In genomic region chr17:48893646-48894508, GRCh38 we compare ENCODE assay signal across 10 cellular contexts. TPM values are rescaled to one million over a fixed set of nuclear protein-coding genes. Genes with fewer than 3 reads are reported as not detected.
DNase-seq lines count a peak whose midpoint lies in the region; ATAC-seq and TF ChIP-seq lines count a peak whose summit lies in the region.
"Had no signal": no experiment of that assay in that cellular context is flagged by ENCODE, and none has a peak within 500 bp of the region (broad histone marks: within the 10 kb centered on the region; RNA-seq: fewer than 3 reads in every experiment).

No MANE protein-coding gene starts in this region.

- no peak for TF ChIP-seq CTCF in H9 (conservative IDR thresholded peaks at IDR 0.05)
- TF ChIP-seq CTCF in WI38 (IDR thresholded peaks at IDR 0.05; ENCODE audit: low read depth, low read length): no peak
- no peak for TF ChIP-seq CTCF in hepatocyte (IDR thresholded peaks at IDR 0.05; ENCODE audit: poor library complexity)
- no peak for TF ChIP-seq CTCF in mucosa of descending colon (IDR thresholded peaks at IDR 0.05)

- H3K9ac ChIP-seq in H9 (ENCODE audit: extremely low read depth, insufficient read length, low read length): peak overlapping the region; percentile 83

- no peak overlapping the region for H4K8ac ChIP-seq in H9 (replicated peaks; ENCODE audit: insufficient read length, low read depth, low read length)

- H2BK15ac ChIP-seq in H9 (ENCODE audit: low read depth, low read length): no peak overlapping the region

- no CpG with 5 or more reads among the region's 5 CpGs for WGBS in H9 (ENCODE audit: extremely low coverage, insufficient read length, low lambda C conversion rate)
- WGBS in hepatocyte (ENCODE audit: low lambda C conversion rate, missing lambda C conversion rate): 63% methylated on average over 5 of the region's 5 CpGs

- H3K36me3 ChIP-seq in hepatocyte (replicated peaks; ENCODE audit: insufficient read depth, low read depth): no peaks in the 10 kb centered on the region
- H3K36me3 ChIP-seq in mucosa of descending colon (ENCODE audit: low read depth): peaks cover 5% of the 10 kb centered on the region

- no peak overlapping the region for H2BK120ac ChIP-seq in H9 (ENCODE audit: low read depth, low read length, poor library complexity, severe bottlenecking)

- H4K5ac ChIP-seq in H9 (ENCODE audit: insufficient read length, low read depth, low read length): no peak overlapping the region

- no peak overlapping the region for H3K56ac ChIP-seq in H9 (ENCODE audit: insufficient read length, low read depth, low read length)

- no peaks in the 10 kb centered on the region for H3K9me2 ChIP-seq in hepatocyte (replicated peaks; ENCODE audit: insufficient read depth)

- H2AK5ac ChIP-seq in H9 (ENCODE audit: insufficient read length, low read length): no peak overlapping the region

- H3K4me2 ChIP-seq in H9 (ENCODE audit: insufficient read depth, insufficient read length, low read length): peak overlapping the region; percentile 82
- peak overlapping the region; percentile 96 for H3K4me2 ChIP-seq in hepatocyte

- peak overlapping the region in 1 of 3 experiments; percentile 97; a peak in 2 of 7 replicates for H3K27ac Mint-ChIP-seq in H9

- peak overlapping the region; percentile 89 to 95 for H3K4me3 Mint-ChIP-seq in H9

- H3K4me1 ChIP-seq in H9 (ENCODE audit: insufficient read depth, low read length): no peaks in the 10 kb centered on the region
- H3K4me1 ChIP-seq in hepatocyte (ENCODE audit: insufficient read depth): peaks cover 15% of the 10 kb centered on the region
- H3K4me1 ChIP-seq in mucosa of descending colon (ENCODE audit: low read depth): peaks cover 14% of the 10 kb centered on the region

- no peak overlapping the region for H2BK12ac ChIP-seq in H9 (ENCODE audit: insufficient read length, low read depth, low read length)

- H3K9me3 ChIP-seq in H9 (ENCODE audit: control insufficient read depth, low read depth, low read length) (no peaks in the 10 kb centered on the region), hepatocyte (ENCODE audit: low read depth) (no peaks in the 10 kb centered on the region), mucosa of descending colon (no peaks in the 10 kb centered on the region)

- H2AFZ ChIP-seq in H9 (ENCODE audit: low read length) (no peak overlapping the region), hepatocyte (no peak overlapping the region)

- H3K23me2 ChIP-seq in H9 (ENCODE audit: insufficient read length, low read depth, low read length, poor library complexity, severe bottlenecking): peaks cover 7% of the 10 kb centered on the region

- H3K23ac ChIP-seq in H9 (ENCODE audit: insufficient read length, low read depth, low read length): no peak overlapping the region

- H3K79me1 ChIP-seq in H9 (ENCODE audit: insufficient read depth, low read depth, low read length, poor library complexity, severe bottlenecking): peaks cover 4% of the 10 kb centered on the region

- ATAC-seq in mucosa of descending colon: no peak
- ATAC-seq in GM21526 (IDR thresholded peaks at IDR 0.05; ENCODE audit: low FRiP score, unreplicated experiment): no peak

- H3K27me3 Mint-ChIP-seq in H9 (ENCODE audit: low read depth): no peaks in the 10 kb centered on the region

- DNase-seq in H9 (no peak), hepatocyte (ENCODE audit: low spot score) (no peak), NCI-H1694 (lab: John Stamatoyannopoulos, UW) (no peak), NCI-H774 (lab: John Stamatoyannopoulos, UW) (no peak), mucosa of descending colon (no peak)
- DNase-seq: NCI-H226; stimulated activated CD8-positive, alpha-beta memory T cell treated with anti-CD3 and anti-CD28 coated beads, Interleukin-4, amount 100 ng/mL, for 48 hours had no signal

- H3K27ac ChIP-seq in H9 (ENCODE audit: insufficient read length, low read depth, low read length) (no peak overlapping the region), hepatocyte (peak overlapping the region; percentile 81), skin epidermis (peak overlapping the region in 6 of 21 experiments; percentile 75 to 87 (median 82))

- H2BK20ac ChIP-seq in H9 (ENCODE audit: low read depth, low read length, poor library complexity, severe bottlenecking): no peak overlapping the region

- no peaks in the 10 kb centered on the region for H3K9me3 Mint-ChIP-seq in H9

- H3K79me2 ChIP-seq in H9 (ENCODE audit: insufficient read depth, low read length): no peaks in the 10 kb centered on the region
- H3K79me2 ChIP-seq in hepatocyte: peaks cover 17% of the 10 kb centered on the region

- intact Hi-C loops in mucosa of descending colon (cut with DNase I, micrococcal nuclease): no loop called here

- H3K36me3 Mint-ChIP-seq in H9 (ENCODE audit: insufficient read depth in 1 of 3, low read depth in 3 of 3): peaks cover 12 to 25% (median 12%) of the 10 kb centered on the region in 3 experiments; a peak in 5 of 7 replicates

- H3K4ac ChIP-seq in H9 (ENCODE audit: low read depth, low read length): no peak overlapping the region

- H3K14ac ChIP-seq in H9 (ENCODE audit: insufficient read depth, low read length): no peak overlapping the region

- H4K20me1 ChIP-seq in H9 (ENCODE audit: control insufficient read depth, insufficient read depth, insufficient read length): no peaks in the 10 kb centered on the region
- H4K20me1 ChIP-seq in hepatocyte (ENCODE audit: insufficient read depth, poor library complexity, severe bottlenecking): no peaks in the 10 kb centered on the region

- H2BK5ac ChIP-seq in H9 (ENCODE audit: insufficient read length, low read length): no peak overlapping the region

- H3K4me3 ChIP-seq in WI38 (ENCODE audit: low read depth, low read length): peak overlapping the region; percentile 97
- peak overlapping the region; percentile 25 for H3K4me3 ChIP-seq in hepatocyte
- H3K4me3 ChIP-seq in skin epidermis: peak overlapping the region; percentile 63 to 89 (median 72)
- H3K4me3 ChIP-seq in mucosa of descending colon: no peak overlapping the region

- H3K18ac ChIP-seq in H9 (ENCODE audit: insufficient read length, low read depth, low read length): no peak overlapping the region

- H4K91ac ChIP-seq in H9 (ENCODE audit: insufficient read length, low read depth, low read length): no peak overlapping the region

- H3K27me3 ChIP-seq in H9 (ENCODE audit: insufficient read depth, low read length): no peaks in the 10 kb centered on the region
- no peaks in the 10 kb centered on the region for H3K27me3 ChIP-seq in hepatocyte

- H3T11ph ChIP-seq in H9 (ENCODE audit: low read length): no peak overlapping the region

- H3K4me1 Mint-ChIP-seq in H9: peaks cover 4 to 8% of the 10 kb centered on the region in 2 experiments; a peak in 3 of 4 replicates

RNA-seq across cellular contexts. Expression of gene ATP5MC1, which starts 1.3 kb away (rescaled TPM):
- total RNA-seq in H9 (2021) (84.7 and 91.5 TPM in 2 replicates), hepatocyte (91.6 and 107 TPM in 2 replicates), mucosa of descending colon (100 to 1,000 TPM; 115 to 223 (median 198) TPM)
- 197 and 223 TPM in 2 replicates for polyA plus RNA-seq in hepatocyte

RNA-seq across cellular contexts. Expression of gene UBE2Z, which starts 14.3 kb away (rescaled TPM):
- 78.0 and 80.0 TPM in 2 replicates for total RNA-seq in H9 (2021)
- total RNA-seq in hepatocyte: 62.3 and 63.3 TPM in 2 replicates
- 66.7 and 73.7 TPM in 2 replicates for polyA plus RNA-seq in hepatocyte
- 10 to 100 TPM; 67.6 to 70.5 (median 68.1) TPM for total RNA-seq in mucosa of descending colon

RNA-seq across cellular contexts. Expression of gene SNF8, which starts 50.8 kb away (rescaled TPM):
- total RNA-seq in H9 (2021) (129 and 139 TPM in 2 replicates), hepatocyte (91.5 and 101 TPM in 2 replicates), mucosa of descending colon (100 to 1,000 TPM in 2 of 3 donors, 10 to 100 TPM in 1; 90.3 to 112 (median 101) TPM)
- 195 and 227 TPM in 2 replicates for polyA plus RNA-seq in hepatocyte
